32 cellular contexts compared by ENCODE assay signal in the genomic region with DNA sequence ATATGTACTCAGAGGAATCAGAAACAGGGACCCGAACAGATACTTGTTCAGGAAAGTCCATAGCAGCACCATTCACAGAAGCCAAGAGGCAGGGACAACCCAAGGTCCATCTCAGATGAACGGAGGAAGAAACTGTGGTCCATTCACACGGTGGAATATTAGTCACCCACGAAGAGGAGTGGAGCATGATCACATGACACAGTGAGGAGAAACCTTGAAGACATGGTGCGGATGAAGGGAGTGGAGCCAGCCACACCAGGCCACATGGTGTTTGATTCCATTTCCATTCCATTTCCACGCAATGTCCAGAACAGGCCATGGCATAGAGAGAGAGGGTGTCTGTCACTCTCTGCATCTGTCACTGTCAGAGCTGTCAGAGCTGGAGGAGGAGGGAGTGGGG. TPM values are rescaled to one million over a fixed set of nuclear protein-coding genes. Genes with fewer than 3 reads are reported as not detected.
"Had no signal": no experiment of that assay in that cellular context is flagged by ENCODE, and none has a peak within 500 bp of the region (broad histone marks: within the 10 kb centered on the region; RNA-seq: fewer than 3 reads in every experiment).

No MANE protein-coding gene starts in this region.

- H3K27ac ChIP-seq: colonic mucosa, gastrocnemius medialis, neural progenitor cell, right lobe of liver, skin epidermis, thoracic aorta, uterus had no signal

- H3K9ac ChIP-seq: neural progenitor cell had no signal

- DNase-seq: activated CD4-positive, alpha-beta T cell treated with anti-CD3 and anti-CD28 coated beads for 36 hours; activated CD4-positive, CD25-positive, alpha-beta regulatory T cell; activated CD8-positive, alpha-beta memory T cell treated with anti-CD3 and anti-CD28 coated beads, Interleukin-2, amount 10 ng/mL, durations not matched to agents 7 days and 5 days; activated CD8-positive, alpha-beta T cell treated with anti-CD3 and anti-CD28 coated beads, Interleukin-2, amount 10 ng/mL, durations not matched to agents 7 days and 5 days; activated naive CD4-positive, alpha-beta T cell treated with Interleukin-2 at 50 U/mL for 16 hours; activated T-cell treated with anti-CD3 and anti-CD28 coated beads, Interleukin-2, amount 50 U/mL, for 48 hours; anterior cingulate cortex; cerebellar nuclear complex; colonic mucosa; effector memory CD4-positive, alpha-beta T cell; erythroblast; glutamatergic neuron; hippocampal formation; mammary epithelial cell; naive B cell; stimulated activated CD4-positive, alpha-beta T cell treated with anti-CD3 and anti-CD28 coated beads, Interleukin-12 subunit alpha, Interleukin-12 subunit beta, amount 100 ng/mL, for 4 hours; stimulated activated CD4-positive, alpha-beta T cell treated with anti-CD3 and anti-CD28 coated beads, Interleukin-4, amount 100 ng/mL, for 1 hour; T-cell; trophoblast cell; uterus had no signal

- FAIRE-seq: keratinocyte had no signal

- H3K36me3 ChIP-seq: colonic mucosa, neural progenitor cell, uterus had no signal

- H2AFZ ChIP-seq: neural progenitor cell had no signal

- H3K4me1 ChIP-seq: colonic mucosa, gastrocnemius medialis, neural progenitor cell, right lobe of liver, uterus had no signal

- ATAC-seq: activated CD4-positive, alpha-beta T cell treated with anti-CD3 and anti-CD28 coated beads for 36 hours; activated CD8-positive, alpha-beta memory T cell treated with anti-CD3 and anti-CD28 coated beads, Interleukin-2, amount 10 ng/mL, durations not matched to agents 7 days and 5 days; activated CD8-positive, alpha-beta T cell treated with anti-CD3 and anti-CD28 coated beads, Interleukin-2, amount 10 ng/mL, durations not matched to agents 7 days and 5 days; gastrocnemius medialis; left cardiac atrium; right lobe of liver; T-cell had no signal

- H3K4me2 ChIP-seq: neural progenitor cell had no signal

- H3K4me3 ChIP-seq: colonic mucosa, gastrocnemius medialis, neural progenitor cell, right lobe of liver, skin epidermis, thoracic aorta, uterus had no signal

- H3K9me3 ChIP-seq: colonic mucosa, gastrocnemius medialis, right lobe of liver, thoracic aorta, uterus had no signal

- H3K27me3 ChIP-seq: colonic mucosa, gastrocnemius medialis, neural progenitor cell, right lobe of liver, uterus had no signal

RNA-seq across cellular contexts. Expression of a gene that starts 43.4 kb away (rescaled TPM):
- total RNA-seq: activated CD8-positive, alpha-beta memory T cell treated with anti-CD3 and anti-CD28 coated beads, Interleukin-2, amount 10 ng/mL, durations not matched to agents 7 days and 5 days; activated CD8-positive, alpha-beta T cell treated with anti-CD3 and anti-CD28 coated beads, Interleukin-2, amount 10 ng/mL, durations not matched to agents 7 days and 5 days; dermis microvascular lymphatic vessel endothelial cell; gastrocnemius medialis; left cardiac atrium; mammary epithelial cell; T-cell; thoracic aorta had no signal
- polyA plus RNA-seq: keratinocyte, liver, mammary epithelial cell had no signal

RNA-seq across cellular contexts. Expression of a gene that starts 54.1 kb away (rescaled TPM):
- total RNA-seq: activated CD4-positive, alpha-beta T cell treated with anti-CD3 and anti-CD28 coated beads for 36 hours; activated CD8-positive, alpha-beta memory T cell treated with anti-CD3 and anti-CD28 coated beads, Interleukin-2, amount 10 ng/mL, durations not matched to agents 7 days and 5 days; activated T-helper 2 cell treated with anti-CD3 and anti-CD28 coated beads, Interferon-gamma antibody, Interleukin-2, Interleukin-4, amounts not matched to agents 10 μg/mL and 5 μg/mL and 100 μg/mL, durations not matched to agents 14 hours and 24 hours and 36 hours; dermis microvascular lymphatic vessel endothelial cell; left cardiac atrium; liver; mammary epithelial cell; omental fat pad; T-cell had no signal
- polyA plus RNA-seq: adipose tissue, keratinocyte, liver, mammary epithelial cell had no signal
